Comparison of ENCODE assay signal across 29 cellular contexts in genomic region chr22:44244265-44244822, GRCh38.
"Had no signal": no experiment of that assay in that cellular context is flagged by ENCODE, and none has a peak within 500 bp of the region (broad histone marks: within the 10 kb centered on the region; RNA-seq: fewer than 3 reads in every experiment).

No MANE protein-coding gene starts in this region.

- H3K4me1 ChIP-seq: foreskin keratinocyte, gastroesophageal sphincter, left lung, parathyroid adenoma, thyroid gland, vagina had no signal

- H3K36me3 ChIP-seq: heart right ventricle, left lung, neutrophil, thyroid gland had no signal

- H3K27ac Mint-ChIP-seq: naive thymus-derived CD8-positive, alpha-beta T cell; nephron progenitor cell; progenitor cell of endocrine pancreas; stimulated activated naive CD8-positive, alpha-beta T cell treated with anti-CD3 and anti-CD28 coated beads, Interleukin-15, amount 100 ng/mL, for 72 hours had no signal

- H3K4me3 Mint-ChIP-seq: naive thymus-derived CD8-positive, alpha-beta T cell; nephron progenitor cell; stimulated activated naive CD8-positive, alpha-beta T cell treated with anti-CD3 and anti-CD28 coated beads, Interleukin-15, amount 100 ng/mL, for 72 hours had no signal

- ATAC-seq: esophagus mucosa; foreskin keratinocyte; gastroesophageal sphincter; heart right ventricle; left cardiac atrium; left lung; naive thymus-derived CD8-positive, alpha-beta T cell; sciatic nerve; stimulated activated naive CD8-positive, alpha-beta T cell treated with anti-CD3 and anti-CD28 coated beads, Interleukin-15, amount 100 ng/mL, for 72 hours had no signal

- H2AFZ ChIP-seq: parathyroid adenoma had no signal

- H3K9ac ChIP-seq: parathyroid adenoma had no signal

- H3K27me3 ChIP-seq: thyroid gland, vagina had no signal

- H3K4me2 ChIP-seq: smooth muscle cell had no signal

- H3K79me2 ChIP-seq: parathyroid adenoma had no signal

- H3K9me3 ChIP-seq: thyroid gland, vagina had no signal

- H3K4me1 Mint-ChIP-seq: naive thymus-derived CD8-positive, alpha-beta T cell; nephron progenitor cell; stimulated activated naive CD8-positive, alpha-beta T cell treated with anti-CD3 and anti-CD28 coated beads, Interleukin-15, amount 100 ng/mL, for 72 hours had no signal

- DNase-seq: dorsolateral prefrontal cortex; effector CD4-positive, alpha-beta T cell; foreskin keratinocyte; heart right ventricle; hippocampal formation; left cardiac atrium; left lung; mammary epithelial cell; mesendoderm; midbrain; naive thymus-derived CD8-positive, alpha-beta T cell; nephron progenitor cell; stimulated activated CD4-positive, alpha-beta T cell treated with anti-CD3 and anti-CD28 coated beads, Interleukin-12 subunit alpha, Interleukin-12 subunit beta, amount 100 ng/mL, for 4 hours; stimulated activated CD4-positive, alpha-beta T cell treated with anti-CD3 and anti-CD28 coated beads, Interleukin-1b, Interleukin-23, amount 100 ng/mL, for 48 hours; stimulated activated CD4-positive, alpha-beta T cell treated with anti-CD3 and anti-CD28 coated beads, Interleukin-4, amount 100 ng/mL, for 1 hour; stimulated activated CD8-positive, alpha-beta memory T cell treated with anti-CD3 and anti-CD28 coated beads, Interleukin-4, amount 100 ng/mL, for 48 hours; stimulated activated naive CD4-positive, alpha-beta T cell; thyroid gland; trophoblast cell had no signal

- H3K27ac ChIP-seq: dorsolateral prefrontal cortex, epithelial cell of prostate, foreskin keratinocyte, gastroesophageal sphincter, heart right ventricle, left lung, neutrophil, parathyroid adenoma, thyroid gland, vagina had no signal

- H3K4me3 ChIP-seq: dorsolateral prefrontal cortex, gastroesophageal sphincter, heart right ventricle, left lung, smooth muscle cell, thyroid gland, vagina had no signal
